ENCODE assay signal across 8 cellular contexts in the genomic region with DNA sequence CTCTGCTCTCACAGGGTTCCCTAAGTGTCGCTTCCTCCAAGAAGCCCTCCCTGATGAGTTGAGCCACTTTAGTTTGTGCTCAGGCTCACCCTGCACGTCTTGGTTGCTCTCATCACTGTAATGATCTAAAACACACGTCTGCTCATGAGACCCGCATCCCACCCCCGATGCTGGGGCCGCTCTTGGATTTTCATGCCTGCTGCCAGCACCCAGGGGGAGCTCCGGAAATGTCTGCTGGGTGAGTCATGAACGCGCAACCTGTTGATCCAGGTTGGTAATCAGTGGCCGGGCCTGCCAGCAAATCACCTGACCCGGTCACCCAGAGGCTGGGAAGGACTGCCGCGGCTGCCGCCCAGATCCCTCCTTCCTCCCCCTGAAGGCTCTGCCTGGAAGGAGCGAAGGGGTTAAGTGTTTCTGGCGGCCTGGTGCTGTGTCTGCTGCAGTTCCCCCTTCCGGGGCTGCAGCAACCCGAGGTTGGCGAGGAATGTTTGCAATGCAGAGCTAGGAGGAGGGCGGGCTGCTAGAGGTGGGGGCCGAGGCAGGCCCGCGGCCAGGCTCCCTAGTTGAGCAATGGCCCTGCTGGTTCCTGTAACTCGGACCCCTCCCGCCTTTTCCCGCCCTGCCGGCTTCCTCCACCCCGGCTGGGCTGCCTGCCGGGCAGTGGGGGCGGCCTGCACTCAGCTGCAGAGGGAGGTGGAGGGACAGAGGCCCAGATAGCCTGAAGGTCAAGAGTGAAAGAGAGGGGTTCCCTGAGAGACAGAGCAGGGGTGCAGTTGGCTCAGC.
DNase-seq lines count a peak whose midpoint lies in the region; ATAC-seq and TF ChIP-seq lines count a peak whose summit lies in the region.

No MANE protein-coding gene starts in this region.

- H3K4ac ChIP-seq in mesenchymal stem cell (ENCODE audit: low read depth in 1 of 2, low read length in 2 of 2), result peak overlapping the region; percentile 92 to 99

- H4K91ac ChIP-seq in mesenchymal stem cell (ENCODE audit: low read length), result peak overlapping the region; percentile 99

- H3K4me2 ChIP-seq in mesenchymal stem cell (ENCODE audit: low read length, poor library complexity, severe bottlenecking), result peak overlapping the region; percentile 2

- H3K18ac ChIP-seq in mesenchymal stem cell (ENCODE audit: low read depth in 1 of 2, low read length in 2 of 2), result peak overlapping the region; percentile 97 to 98

- 2% methylated on average over 27 of the region's 30 CpGs for WGBS in mesenchymal stem cell

- 0 out of 2 replicates have a peak, but pooled peaks have one; percentile 12 for TF ChIP-seq CTCF in LNCaP clone FGC (IDR thresholded peaks at IDR 0.05; ENCODE audit: control insufficient read depth, extremely low read depth, insufficient read depth)
- TF ChIP-seq CTCF in WI38 (IDR thresholded peaks at IDR 0.05; ENCODE audit: low read depth, low read length), result no peak
- TF ChIP-seq CTCF in thoracic aorta (IDR thresholded peaks at IDR 0.05), result no peak

- peak; percentile 69 for ATAC-seq in thoracic aorta (ENCODE audit: insufficient number of reproducible peaks, low FRiP score, low read depth)
- ATAC-seq in HG03432 (IDR thresholded peaks at IDR 0.05; ENCODE audit: unreplicated experiment), result no peak
- ATAC-seq in HG02870 (IDR thresholded peaks at IDR 0.05; ENCODE audit: unreplicated experiment), result no peak

- peak overlapping the region; percentile 76 for H3K9ac ChIP-seq in mesenchymal stem cell (ENCODE audit: low read length)

- peak; percentile 99 for DNase-seq in Caki2 (ENCODE audit: low read depth)
- peak; percentile 81 for DNase-seq in LNCaP clone FGC (ENCODE audit: low read depth)
- DNase-seq in epithelial cell of prostate (ENCODE audit: low read depth, low spot score), result peak; percentile 94
- DNase-seq in mesenchymal stem cell, result peak; percentile 96
- DNase-seq in thoracic aorta (ENCODE audit: low spot score), result peak; percentile 72

- no peaks in the 10 kb centered on the region for H3K36me3 ChIP-seq in mesenchymal stem cell (ENCODE audit: control insufficient read depth in 1 of 2, insufficient read depth in 2 of 2, low read depth in 1 of 2, low read length in 2 of 2)
- H3K36me3 ChIP-seq in thoracic aorta, result no peaks in the 10 kb centered on the region

- H4K8ac ChIP-seq in mesenchymal stem cell (ENCODE audit: low read length), result peak overlapping the region; percentile 98

- H3K4me1 ChIP-seq in mesenchymal stem cell (ENCODE audit: control insufficient read depth, insufficient read depth, low read depth, low read length), result peaks cover 50% of the 10 kb centered on the region
- H3K4me1 ChIP-seq in thoracic aorta (ENCODE audit: control insufficient read depth in 1 of 2, low read depth in 2 of 2), result peaks cover 41 to 59% of the 10 kb centered on the region in 2 donors

- H3K27ac ChIP-seq in epithelial cell of prostate (peak overlapping the region; percentile 99), mesenchymal stem cell (ENCODE audit: low read length, poor library complexity, severe bottlenecking) (peak overlapping the region; percentile 83), thoracic aorta (peak overlapping the region; percentile 95)

- peak overlapping the region; percentile 98 for H2AK5ac ChIP-seq in mesenchymal stem cell (ENCODE audit: low read length, severe bottlenecking)

- H2BK120ac ChIP-seq in mesenchymal stem cell (ENCODE audit: low read depth, low read length), result peak overlapping the region; percentile 80

- no peaks in the 10 kb centered on the region for H3K79me1 ChIP-seq in mesenchymal stem cell (replicated peaks; ENCODE audit: low read length, poor library complexity, severe bottlenecking)

- H3K27me3 ChIP-seq in mesenchymal stem cell (ENCODE audit: control insufficient read depth in 1 of 2, insufficient read depth in 1 of 2, low read length in 2 of 2) (no peaks in the 10 kb centered on the region), thoracic aorta (replicated peaks; ENCODE audit: insufficient read depth) (no peaks in the 10 kb centered on the region)

- H3K4me3 ChIP-seq in LNCaP clone FGC (ENCODE audit: low read depth, low read length) (peak overlapping the region; percentile 10; the same call in 1 of the 2 replicates), WI38 (ENCODE audit: low read depth, low read length) (peak overlapping the region; percentile 33), mesenchymal stem cell (ENCODE audit: insufficient read depth in 1 of 2, low read depth in 1 of 2, low read length in 2 of 2) (peak overlapping the region in 1 of 2 experiments; percentile 46), thoracic aorta (peak overlapping the region; percentile 56)

- peak overlapping the region in 1 of 2 experiments; percentile 4 for H3K14ac ChIP-seq in mesenchymal stem cell (ENCODE audit: low read length in 2 of 2)

- peak overlapping the region; percentile 88 for H2BK5ac ChIP-seq in mesenchymal stem cell (ENCODE audit: low read depth, low read length, poor library complexity, severe bottlenecking)

- no peak overlapping the region for H3K23ac ChIP-seq in mesenchymal stem cell (ENCODE audit: low read length in 2 of 2)

- in situ Hi-C loops in Caki2 (cut with HindIII; ENCODE audit: low pct_unique_long_range_greater_than_20kb, low sequenced_read_pairs), result no loop called here

- peak overlapping the region; percentile 99 to 100 for H2BK12ac ChIP-seq in mesenchymal stem cell (ENCODE audit: low read length in 2 of 2)

- H2AFZ ChIP-seq in mesenchymal stem cell (ENCODE audit: low read depth, low read length), result no peak overlapping the region

- H3K9me3 ChIP-seq in mesenchymal stem cell (ENCODE audit: control insufficient read depth, low read length) (peaks cover 11% of the 10 kb centered on the region), thoracic aorta (peaks cover 6% of the 10 kb centered on the region)

- no peak overlapping the region for H2BK15ac ChIP-seq in mesenchymal stem cell (ENCODE audit: low read depth, poor library complexity, severe bottlenecking)
